In genomic region chr5:179821298-179822058, GRCh38 we compare ENCODE assay signal across 8 cellular contexts. TPM values are rescaled to one million over a fixed set of nuclear protein-coding genes. Genes with fewer than 3 reads are reported as not detected.
DNase-seq lines count a peak whose midpoint lies in the region; ATAC-seq and TF ChIP-seq lines count a peak whose summit lies in the region.

No MANE protein-coding gene starts in this region.

- peak; percentile 45 for ATAC-seq in GM21619 (IDR thresholded peaks at IDR 0.05; ENCODE audit: unreplicated experiment)
- peak; percentile 56 for ATAC-seq in foreskin keratinocyte

- peak; percentile 92 for DNase-seq in DMS79 treated with DMSO at 0.1 percent for 48 hours (lab: John Stamatoyannopoulos, UW)
- DNase-seq in KBM-7, result peak; percentile 84
- peak; percentile 76 for DNase-seq in activated gamma-delta T cell treated with anti-CD3 and anti-CD28 coated beads, Interleukin-2, amount 50 U/mL, for 16 hours (ENCODE audit: low read depth)
- DNase-seq in foreskin keratinocyte, result peak; percentile 60 to 81
- peak; percentile 81 for DNase-seq in neural progenitor cell (ENCODE audit: low spot score)

- no peaks in the 10 kb centered on the region for H3K27me3 ChIP-seq in foreskin keratinocyte
- peaks cover 24% of the 10 kb centered on the region for H3K27me3 ChIP-seq in neural progenitor cell
- H3K27me3 ChIP-seq in stomach smooth muscle (ENCODE audit: control insufficient read depth in 1 of 2, insufficient read depth in 2 of 2, low read length in 2 of 2), result no peaks in the 10 kb centered on the region

- H3K4me1 ChIP-seq in foreskin keratinocyte, result peaks cover 23% of the 10 kb centered on the region
- peaks cover 26% of the 10 kb centered on the region for H3K4me1 ChIP-seq in neural progenitor cell
- peaks cover 83% of the 10 kb centered on the region for H3K4me1 ChIP-seq in stomach smooth muscle (ENCODE audit: control insufficient read depth, insufficient read depth, low read length)

- H3K4me3 ChIP-seq in neural progenitor cell, result peak overlapping the region; percentile 89
- peak overlapping the region; percentile 89 to 93 for H3K4me3 ChIP-seq in stomach smooth muscle (ENCODE audit: low read length in 2 of 2)

- H3K4me2 ChIP-seq in neural progenitor cell, result peak overlapping the region; percentile 92

- H3K79me2 ChIP-seq in neural progenitor cell (ENCODE audit: low read depth), result peaks cover 21% of the 10 kb centered on the region

- H3K27ac ChIP-seq in foreskin keratinocyte, result peak overlapping the region; percentile 93
- no peak overlapping the region for H3K27ac ChIP-seq in neural progenitor cell
- peak overlapping the region; percentile 99 for H3K27ac ChIP-seq in stomach smooth muscle (ENCODE audit: low read length)

- H4K20me1 ChIP-seq in neural progenitor cell (ENCODE audit: low read depth), result peaks cover 36% of the 10 kb centered on the region

- peak; percentile 91 for TF ChIP-seq POLR2A in Raji (IDR thresholded peaks at IDR 0.05; ENCODE audit: insufficient read depth, low read depth, low read length)

- peaks cover 25% of the 10 kb centered on the region for H3F3A ChIP-seq in neural progenitor cell (ENCODE audit: low read depth)

- H3K9me3 ChIP-seq in neural progenitor cell (ENCODE audit: low read depth), result no peaks in the 10 kb centered on the region
- H3K9me3 ChIP-seq in stomach smooth muscle (ENCODE audit: control insufficient read depth in 2 of 2, low read length in 2 of 2), result no peaks in the 10 kb centered on the region

- peak overlapping the region; percentile 95 for H3K4me3 Mint-ChIP-seq in neural progenitor cell

- TF ChIP-seq CTCF in foreskin keratinocyte (conservative IDR thresholded peaks at IDR 0.05) (peak; percentile 21), neural progenitor cell (IDR thresholded peaks at IDR 0.05) (no peak)

- peaks cover 15% of the 10 kb centered on the region for H3K36me3 Mint-ChIP-seq in neural progenitor cell

- H3K4me1 Mint-ChIP-seq in neural progenitor cell, result peaks cover 38% of the 10 kb centered on the region

- H3K36me3 ChIP-seq in neural progenitor cell, result no peaks in the 10 kb centered on the region
- H3K36me3 ChIP-seq in stomach smooth muscle (ENCODE audit: control insufficient read depth in 2 of 2, insufficient read depth in 2 of 2, low read length in 2 of 2), result peaks cover 31 to 34% of the 10 kb centered on the region in 2 donors

- no peak overlapping the region for H3K27ac Mint-ChIP-seq in neural progenitor cell

- H3K9ac ChIP-seq in neural progenitor cell (peak overlapping the region; percentile 61), stomach smooth muscle (ENCODE audit: low read length in 2 of 2) (peak overlapping the region; percentile 95 to 96)

- no peaks in the 10 kb centered on the region for H3K9me3 Mint-ChIP-seq in neural progenitor cell

- H3K27me3 Mint-ChIP-seq in neural progenitor cell (ENCODE audit: insufficient read depth, low read depth), result peaks cover 12% of the 10 kb centered on the region

- in situ Hi-C loops in KBM-7 (cut with MboI; ENCODE audit: low pct_unique_long_range_greater_than_20kb, low sequenced_read_pairs), result no loop called here

- H2AFZ ChIP-seq in neural progenitor cell (replicated peaks), result no peak overlapping the region

RNA-seq across cellular contexts. Expression of gene SQSTM1, which starts 0.8 kb away (rescaled TPM):
- 95.8 and 127 TPM in 2 replicates for total RNA-seq in foreskin keratinocyte
- 109 and 123 TPM in 2 replicates for polyA plus RNA-seq in foreskin keratinocyte
- 27.6 and 55.0 TPM in 2 replicates for total RNA-seq in neural progenitor cell (ENCODE audit: low replicate concordance)

RNA-seq across cellular contexts. Expression of gene MGAT4B, which starts 14.8 kb away (rescaled TPM):
- total RNA-seq in foreskin keratinocyte (113 and 121 TPM in 2 replicates), neural progenitor cell (ENCODE audit: low replicate concordance) (32.1 and 52.9 TPM in 2 replicates)
- polyA plus RNA-seq in foreskin keratinocyte, result 100 and 109 TPM in 2 replicates

RNA-seq across cellular contexts. Expression of gene LTC4S, which starts 27.7 kb away (rescaled TPM):
- total RNA-seq in foreskin keratinocyte (0.60 and 0.71 TPM in 2 replicates), neural progenitor cell (ENCODE audit: low replicate concordance) (0.81 TPM in 1 of 2 replicates, not detected in the other)
- 0.58 and 0.80 TPM in 2 replicates for polyA plus RNA-seq in foreskin keratinocyte

RNA-seq across cellular contexts. Expression of gene MRNIP, which starts 37.1 kb away (rescaled TPM):
- total RNA-seq in foreskin keratinocyte (12.9 and 13.8 TPM in 2 replicates), neural progenitor cell (ENCODE audit: low replicate concordance) (68.5 and 73.5 TPM in 2 replicates)
- polyA plus RNA-seq in foreskin keratinocyte, result 13.6 and 16.4 TPM in 2 replicates
